Comparison of ENCODE assay signal across 17 cellular contexts in genomic region chr7:71236488-71237179, GRCh38.
DNase-seq lines count a peak whose midpoint lies in the region; ATAC-seq and TF ChIP-seq lines count a peak whose summit lies in the region.
"Had no signal": no experiment of that assay in that cellular context is flagged by ENCODE, and none has a peak within 500 bp of the region (broad histone marks: within the 10 kb centered on the region; RNA-seq: fewer than 3 reads in every experiment).

No MANE protein-coding gene starts in this region.

- H3K9me3 ChIP-seq in heart right ventricle = peaks cover 0 to 9% (median 0%) of the 10 kb centered on the region in 11 donors
- H3K9me3 ChIP-seq: Caco-2 had no signal

- H3K27me3 Mint-ChIP-seq in GM23338 (ENCODE audit: insufficient read depth, low read depth, poor library complexity) = peaks cover 9% of the 10 kb centered on the region
- H3K27me3 Mint-ChIP-seq in activated T-helper 17 cell treated with anti-CD3 and anti-CD28 coated beads, Interleukin-2, amount 50 U/mL, for 72 hours = no peaks in the 10 kb centered on the region
- H3K27me3 Mint-ChIP-seq in stimulated activated naive B cell treated with anti-CD40 and anti-IgM and Interleukin-4, amounts not matched to agents 10 μg/mL and 1 μg/mL and 100 μg/mL, for 72 hours = no peaks in the 10 kb centered on the region
- H3K27me3 Mint-ChIP-seq: activated CD4-positive, alpha-beta T cell treated with anti-CD3 and anti-CD28 coated beads, Interleukin-2, amount 10 ng/mL, durations not matched to agents 7 days and 5 days; activated naive CD8-positive, alpha-beta T cell; effector memory CD8-positive, alpha-beta T cell had no signal

- H3F3A ChIP-seq in GM23338 (replicated peaks; ENCODE audit: low read depth) = no peaks in the 10 kb centered on the region

- peak overlapping the region; percentile 88 for H3K27ac ChIP-seq in GM23338 (ENCODE audit: low read depth)
- peak overlapping the region in 9 of 10 donors; percentile 14 to 90 (median 85) for H3K27ac ChIP-seq in heart right ventricle
- H3K27ac ChIP-seq: SK-N-MC had no signal

- H2AFZ ChIP-seq in GM23338 = no peak overlapping the region

- no peak overlapping the region for H3K4me3 Mint-ChIP-seq in GM23338
- no peak overlapping the region for H3K4me3 Mint-ChIP-seq in activated T-helper 17 cell treated with anti-CD3 and anti-CD28 coated beads, Interleukin-2, amount 50 U/mL, for 72 hours
- no peak overlapping the region for H3K4me3 Mint-ChIP-seq in stimulated activated naive B cell treated with anti-CD40 and anti-IgM and Interleukin-4, amounts not matched to agents 10 μg/mL and 1 μg/mL and 100 μg/mL, for 72 hours
- H3K4me3 Mint-ChIP-seq: activated CD4-positive, alpha-beta T cell treated with anti-CD3 and anti-CD28 coated beads, Interleukin-2, amount 10 ng/mL, durations not matched to agents 7 days and 5 days; activated naive CD8-positive, alpha-beta T cell; effector memory CD8-positive, alpha-beta T cell; HFFc6 had no signal

- DNase-seq in GM23338 (ENCODE audit: low spot score) (peak; percentile 32), NCI-H748 (lab: John Stamatoyannopoulos, UW; ENCODE audit: unreplicated experiment) (peak; percentile 61), heart right ventricle (peak in 1 of 2 donors; percentile 16), pons (ENCODE audit: low spot score) (peak; percentile 14), inferior parietal cortex (ENCODE audit: extremely low spot score) (no peak)
- DNase-seq in stimulated activated naive B cell treated with anti-CD40 and anti-IgM and Interleukin-4, amounts not matched to agents 10 μg/mL and 1 μg/mL and 100 μg/mL, for 72 hours = no peak
- DNase-seq: activated CD4-positive, alpha-beta T cell treated with anti-CD3 and anti-CD28 coated beads, Interleukin-2, amount 10 ng/mL, durations not matched to agents 7 days and 5 days; Caco-2; effector memory CD8-positive, alpha-beta T cell; HFFc6; KBM-7; NCI-H446 treated with DMSO at 0.1 percent for 48 hours; stimulated activated naive CD4-positive, alpha-beta T cell treated with Interleukin-2 at 50 U/mL for 16 hours had no signal

- H3K27ac Mint-ChIP-seq in GM23338 = peak overlapping the region; percentile 86
- H3K27ac Mint-ChIP-seq in activated T-helper 17 cell treated with anti-CD3 and anti-CD28 coated beads, Interleukin-2, amount 50 U/mL, for 72 hours = no peak overlapping the region
- H3K27ac Mint-ChIP-seq in stimulated activated naive B cell treated with anti-CD40 and anti-IgM and Interleukin-4, amounts not matched to agents 10 μg/mL and 1 μg/mL and 100 μg/mL, for 72 hours = no peak overlapping the region
- H3K27ac Mint-ChIP-seq: activated CD4-positive, alpha-beta T cell treated with anti-CD3 and anti-CD28 coated beads, Interleukin-2, amount 10 ng/mL, durations not matched to agents 7 days and 5 days; activated naive CD8-positive, alpha-beta T cell; effector memory CD8-positive, alpha-beta T cell; HFFc6 had no signal

- H3K4me2 ChIP-seq in GM23338 = no peak overlapping the region; the same call in 1 of the 2 replicates

- peaks cover 28% of the 10 kb centered on the region for H3K36me3 Mint-ChIP-seq in GM23338 (ENCODE audit: low read depth)
- H3K36me3 Mint-ChIP-seq in activated T-helper 17 cell treated with anti-CD3 and anti-CD28 coated beads, Interleukin-2, amount 50 U/mL, for 72 hours (ENCODE audit: low read depth) = no peaks in the 10 kb centered on the region
- H3K36me3 Mint-ChIP-seq in stimulated activated naive B cell treated with anti-CD40 and anti-IgM and Interleukin-4, amounts not matched to agents 10 μg/mL and 1 μg/mL and 100 μg/mL, for 72 hours = no peaks in the 10 kb centered on the region
- H3K36me3 Mint-ChIP-seq: activated naive CD8-positive, alpha-beta T cell had no signal

- peaks cover 100% of the 10 kb centered on the region for H3K79me2 ChIP-seq in GM23338 (replicated peaks; ENCODE audit: insufficient read depth)

- intact Hi-C loops in heart right ventricle (cut with DNase I) = loop anchor here in 4 of 10 donors (10.0 kb wide), 5 partner anchors 102 to 498 kb away; partner anchors contain the start of gene GALNT17 (in 2 of the 4)

- 41 to 46% methylated on average over 15 of the region's 15 CpGs for WGBS in heart right ventricle, 2 donors

- no peaks in the 10 kb centered on the region for H4K20me1 ChIP-seq in GM23338 (replicated peaks; ENCODE audit: insufficient read depth)

- H3K4me1 ChIP-seq in GM23338 (ENCODE audit: insufficient read depth) (peaks cover 41% of the 10 kb centered on the region), heart right ventricle (peaks cover 0 to 41% (median 26%) of the 10 kb centered on the region in 9 donors)
- H3K4me1 ChIP-seq: Caco-2 had no signal

- H3K36me3 ChIP-seq in GM23338 (ENCODE audit: insufficient read depth) = no peaks in the 10 kb centered on the region
- no peaks in the 10 kb centered on the region for H3K36me3 ChIP-seq in heart right ventricle

- H3K4me1 Mint-ChIP-seq in GM23338 = peaks cover 32% of the 10 kb centered on the region
- no peaks in the 10 kb centered on the region for H3K4me1 Mint-ChIP-seq in activated T-helper 17 cell treated with anti-CD3 and anti-CD28 coated beads, Interleukin-2, amount 50 U/mL, for 72 hours
- H3K4me1 Mint-ChIP-seq in stimulated activated naive B cell treated with anti-CD40 and anti-IgM and Interleukin-4, amounts not matched to agents 10 μg/mL and 1 μg/mL and 100 μg/mL, for 72 hours = no peaks in the 10 kb centered on the region
- H3K4me1 Mint-ChIP-seq: activated CD4-positive, alpha-beta T cell treated with anti-CD3 and anti-CD28 coated beads, Interleukin-2, amount 10 ng/mL, durations not matched to agents 7 days and 5 days had no signal

- peaks cover 13% of the 10 kb centered on the region for H3K9me3 Mint-ChIP-seq in GM23338
- peaks cover 14% of the 10 kb centered on the region for H3K9me3 Mint-ChIP-seq in activated T-helper 17 cell treated with anti-CD3 and anti-CD28 coated beads, Interleukin-2, amount 50 U/mL, for 72 hours
- H3K9me3 Mint-ChIP-seq in stimulated activated naive B cell treated with anti-CD40 and anti-IgM and Interleukin-4, amounts not matched to agents 10 μg/mL and 1 μg/mL and 100 μg/mL, for 72 hours = peaks cover 13 to 19% of the 10 kb centered on the region in 2 donors

- ATAC-seq in GM23338 (peak; percentile 45), heart right ventricle (peak in 3 of 8 donors; percentile 13 to 58 (median 29)), GM18858 (IDR thresholded peaks at IDR 0.05; ENCODE audit: unreplicated experiment) (no peak)
- ATAC-seq in activated T-helper 17 cell treated with anti-CD3 and anti-CD28 coated beads, Interleukin-2, amount 50 U/mL, for 72 hours (replicated peaks) = no peak
- ATAC-seq in stimulated activated naive B cell treated with anti-CD40 and anti-IgM and Interleukin-4, amounts not matched to agents 10 μg/mL and 1 μg/mL and 100 μg/mL, for 72 hours (replicated peaks) = no peak
- ATAC-seq: effector memory CD8-positive, alpha-beta T cell had no signal

- peaks cover 7% of the 10 kb centered on the region; the same call in 1 of the 2 replicates for H3K9me2 ChIP-seq in GM23338 (ENCODE audit: insufficient read depth)

- H3K27me3 ChIP-seq in GM23338 (ENCODE audit: insufficient read depth) (no peaks in the 10 kb centered on the region), heart right ventricle (no peaks in the 10 kb centered on the region)

- TF ChIP-seq CTCF in GM23338 (conservative IDR thresholded peaks at IDR 0.05; ENCODE audit: low read depth in 2 of 2) = no peak
- no peak for TF ChIP-seq CTCF in heart right ventricle (IDR thresholded peaks at IDR 0.05)

- no peak overlapping the region for H3K4me3 ChIP-seq in GM23338
- no peak overlapping the region for H3K4me3 ChIP-seq in heart right ventricle
- H3K4me3 ChIP-seq: SK-N-MC had no signal

TF ChIP-seq in GM23338, 12 proteins besides CTCF, POLR2A, EP300 and RAD21 (continues in another document):
- TF ChIP-seq, protein P1, sequence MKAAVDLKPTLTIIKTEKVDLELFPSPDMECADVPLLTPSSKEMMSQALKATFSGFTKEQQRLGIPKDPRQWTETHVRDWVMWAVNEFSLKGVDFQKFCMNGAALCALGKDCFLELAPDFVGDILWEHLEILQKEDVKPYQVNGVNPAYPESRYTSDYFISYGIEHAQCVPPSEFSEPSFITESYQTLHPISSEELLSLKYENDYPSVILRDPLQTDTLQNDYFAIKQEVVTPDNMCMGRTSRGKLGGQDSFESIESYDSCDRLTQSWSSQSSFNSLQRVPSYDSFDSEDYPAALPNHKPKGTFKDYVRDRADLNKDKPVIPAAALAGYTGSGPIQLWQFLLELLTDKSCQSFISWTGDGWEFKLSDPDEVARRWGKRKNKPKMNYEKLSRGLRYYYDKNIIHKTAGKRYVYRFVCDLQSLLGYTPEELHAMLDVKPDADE (IDR thresholded peaks at IDR 0.05) = no peak
- TF ChIP-seq, protein P2, sequence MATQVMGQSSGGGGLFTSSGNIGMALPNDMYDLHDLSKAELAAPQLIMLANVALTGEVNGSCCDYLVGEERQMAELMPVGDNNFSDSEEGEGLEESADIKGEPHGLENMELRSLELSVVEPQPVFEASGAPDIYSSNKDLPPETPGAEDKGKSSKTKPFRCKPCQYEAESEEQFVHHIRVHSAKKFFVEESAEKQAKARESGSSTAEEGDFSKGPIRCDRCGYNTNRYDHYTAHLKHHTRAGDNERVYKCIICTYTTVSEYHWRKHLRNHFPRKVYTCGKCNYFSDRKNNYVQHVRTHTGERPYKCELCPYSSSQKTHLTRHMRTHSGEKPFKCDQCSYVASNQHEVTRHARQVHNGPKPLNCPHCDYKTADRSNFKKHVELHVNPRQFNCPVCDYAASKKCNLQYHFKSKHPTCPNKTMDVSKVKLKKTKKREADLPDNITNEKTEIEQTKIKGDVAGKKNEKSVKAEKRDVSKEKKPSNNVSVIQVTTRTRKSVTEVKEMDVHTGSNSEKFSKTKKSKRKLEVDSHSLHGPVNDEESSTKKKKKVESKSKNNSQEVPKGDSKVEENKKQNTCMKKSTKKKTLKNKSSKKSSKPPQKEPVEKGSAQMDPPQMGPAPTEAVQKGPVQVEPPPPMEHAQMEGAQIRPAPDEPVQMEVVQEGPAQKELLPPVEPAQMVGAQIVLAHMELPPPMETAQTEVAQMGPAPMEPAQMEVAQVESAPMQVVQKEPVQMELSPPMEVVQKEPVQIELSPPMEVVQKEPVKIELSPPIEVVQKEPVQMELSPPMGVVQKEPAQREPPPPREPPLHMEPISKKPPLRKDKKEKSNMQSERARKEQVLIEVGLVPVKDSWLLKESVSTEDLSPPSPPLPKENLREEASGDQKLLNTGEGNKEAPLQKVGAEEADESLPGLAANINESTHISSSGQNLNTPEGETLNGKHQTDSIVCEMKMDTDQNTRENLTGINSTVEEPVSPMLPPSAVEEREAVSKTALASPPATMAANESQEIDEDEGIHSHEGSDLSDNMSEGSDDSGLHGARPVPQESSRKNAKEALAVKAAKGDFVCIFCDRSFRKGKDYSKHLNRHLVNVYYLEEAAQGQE (IDR thresholded peaks at IDR 0.05; ENCODE audit: unreplicated experiment) = no peak
- TF ChIP-seq EZH2phosphoT487 (IDR thresholded peaks at IDR 0.05; ENCODE audit: unreplicated experiment) = no peak
- no peak for TF ChIP-seq ZNF331 (CRISPR knock-in tag; IDR thresholded peaks at IDR 0.05; ENCODE audit: low read depth)
- TF ChIP-seq STAT1 (IDR thresholded peaks at IDR 0.05; ENCODE audit: unreplicated experiment) = no peak
- TF ChIP-seq EZH2 (IDR thresholded peaks at IDR 0.05; ENCODE audit: low read depth, unreplicated experiment) = no peak

Comparison
In these comparisons a context has a peak if more than half of its experiments do, and no peak if none do; other contexts are left out.
1. DNase-seq: peak in GM23338 (single experiment), NCI-H748 (single experiment) and pons (single experiment); none in stimulated activated naive B cell treated with anti-CD40 and anti-IgM and Interleukin-4, amounts not matched to agents 10 μg/mL and 1 μg/mL and 100 μg/mL, for 72 hours (single experiment) and inferior parietal cortex (single experiment).